12 cellular contexts compared by ENCODE assay signal in genomic region chr19:15448014-15448777, GRCh38. TPM values are rescaled to one million over a fixed set of nuclear protein-coding genes. Genes with fewer than 3 reads are reported as not detected.
DNase-seq lines count a peak whose midpoint lies in the region; ATAC-seq, FAIRE-seq and TF ChIP-seq lines count a peak whose summit lies in the region.
"Had no signal": no experiment of that assay in that cellular context is flagged by ENCODE, and none has a peak within 500 bp of the region (broad histone marks: within the 10 kb centered on the region; RNA-seq: fewer than 3 reads in every experiment).

No MANE protein-coding gene starts in this region.

- TF ChIP-seq RAD21 in A549 (conservative IDR thresholded peaks at IDR 0.05 in 1 of 2, IDR thresholded peaks at IDR 0.05 in 1 of 2): no peak

- peaks cover 26% of the 10 kb centered on the region for H3K4me1 Mint-ChIP-seq in activated naive CD8-positive, alpha-beta T cell (ENCODE audit: low read depth)

- H3K36me3 ChIP-seq in lower lobe of right lung: peaks cover 3% of the 10 kb centered on the region
- H3K36me3 ChIP-seq: vagina had no signal

- H3K36me3 Mint-ChIP-seq in activated naive CD8-positive, alpha-beta T cell: no peaks in the 10 kb centered on the region

- H3K27me3 Mint-ChIP-seq in activated naive CD8-positive, alpha-beta T cell: no peaks in the 10 kb centered on the region

- peak overlapping the region; percentile 98; the same call in 2 of the 3 replicates for H3K4me2 ChIP-seq in A549

- H3K4me3 ChIP-seq in A549 (no peak overlapping the region), lower lobe of right lung (peak overlapping the region; percentile 72)
- H3K4me3 ChIP-seq: mucosa of descending colon had no signal

- no peaks in the 10 kb centered on the region for H3K27me3 ChIP-seq in lower lobe of right lung (ENCODE audit: low read depth)
- H3K27me3 ChIP-seq: vagina had no signal

- 58% methylated on average over 12 of the region's 19 CpGs for WGBS in A549 (ENCODE audit: missing lambda C conversion rate)

- ATAC-seq in A549: no peak
- ATAC-seq in lower lobe of right lung: no peak
- ATAC-seq: foreskin keratinocyte, mucosa of descending colon had no signal

- TF ChIP-seq EP300 in A549 (IDR thresholded peaks at IDR 0.05): no peak

- no peaks in the 10 kb centered on the region for H3K9me3 ChIP-seq in A549
- H3K9me3 ChIP-seq in lower lobe of right lung: no peaks in the 10 kb centered on the region
- H3K9me3 ChIP-seq: mucosa of descending colon, vagina had no signal

- H3K4me1 ChIP-seq in A549: 0 out of 3 replicates have a peak, but pooled peaks cover 8% of the 10 kb centered on the region
- H3K4me1 ChIP-seq in lower lobe of right lung: peaks cover 18% of the 10 kb centered on the region
- H3K4me1 ChIP-seq: foreskin keratinocyte had no signal

- POLR2A ChIA-PET in A549 (lab: Yijun Ruan, JAX): no interaction called here

- CTCF ChIA-PET in A549 (lab: Yijun Ruan, JAX): interaction anchor here (1.0 kb wide), 1 partner anchor 107 kb away, joined by 5 read pairs; no protein-coding TSS in a partner anchor

- peak overlapping the region; percentile 75 for H3K27ac Mint-ChIP-seq in activated naive CD8-positive, alpha-beta T cell

- H3K4me3 Mint-ChIP-seq in activated naive CD8-positive, alpha-beta T cell: peak overlapping the region; percentile 77

- FAIRE-seq in A549 (lab: Jason Lieb, UNC): no peak
- FAIRE-seq: H54 had no signal

- TF ChIP-seq POLR2A in A549 (IDR thresholded peaks at IDR 0.05; ENCODE audit: low read length): no peak

- no peaks in the 10 kb centered on the region for H3K9me3 Mint-ChIP-seq in activated naive CD8-positive, alpha-beta T cell (ENCODE audit: low read depth)

- intact Hi-C loops in lower lobe of right lung (cut with DNase I): no loop called here

- no peak for TF ChIP-seq CTCF in A549 (IDR thresholded peaks at IDR 0.05)
- no peak for TF ChIP-seq CTCF in lower lobe of right lung (IDR thresholded peaks at IDR 0.05)

- DNase-seq in A549 (ENCODE audit: low read depth in 1 of 2, low spot score in 1 of 2): no peak
- DNase-seq in DMS114 treated with DMSO at 0.1 percent for 48 hours (lab: John Stamatoyannopoulos, UW; ENCODE audit: unreplicated experiment): peak; percentile 35
- no peak for DNase-seq in lower lobe of right lung
- no peak for DNase-seq in NCI-H187 (lab: John Stamatoyannopoulos, UW)
- no peak for DNase-seq in central memory CD4-positive, alpha-beta T cell
- DNase-seq in NCI-H526 (lab: John Stamatoyannopoulos, UW): no peak
- DNase-seq in NCI-H146 treated with DMSO at 0.1 percent for 48 hours (lab: John Stamatoyannopoulos, UW; ENCODE audit: unreplicated experiment): no peak
- DNase-seq: foreskin keratinocyte, mucosa of descending colon had no signal

- no peak overlapping the region; a peak in 1 of 6 replicates for H3K27ac ChIP-seq in A549
- H3K27ac ChIP-seq in lower lobe of right lung: no peak overlapping the region
- H3K27ac ChIP-seq: foreskin keratinocyte had no signal

TF ChIP-seq in A549, 52 proteins besides CTCF, POLR2A, EP300 and RAD21:
- TF ChIP-seq, protein P1, sequence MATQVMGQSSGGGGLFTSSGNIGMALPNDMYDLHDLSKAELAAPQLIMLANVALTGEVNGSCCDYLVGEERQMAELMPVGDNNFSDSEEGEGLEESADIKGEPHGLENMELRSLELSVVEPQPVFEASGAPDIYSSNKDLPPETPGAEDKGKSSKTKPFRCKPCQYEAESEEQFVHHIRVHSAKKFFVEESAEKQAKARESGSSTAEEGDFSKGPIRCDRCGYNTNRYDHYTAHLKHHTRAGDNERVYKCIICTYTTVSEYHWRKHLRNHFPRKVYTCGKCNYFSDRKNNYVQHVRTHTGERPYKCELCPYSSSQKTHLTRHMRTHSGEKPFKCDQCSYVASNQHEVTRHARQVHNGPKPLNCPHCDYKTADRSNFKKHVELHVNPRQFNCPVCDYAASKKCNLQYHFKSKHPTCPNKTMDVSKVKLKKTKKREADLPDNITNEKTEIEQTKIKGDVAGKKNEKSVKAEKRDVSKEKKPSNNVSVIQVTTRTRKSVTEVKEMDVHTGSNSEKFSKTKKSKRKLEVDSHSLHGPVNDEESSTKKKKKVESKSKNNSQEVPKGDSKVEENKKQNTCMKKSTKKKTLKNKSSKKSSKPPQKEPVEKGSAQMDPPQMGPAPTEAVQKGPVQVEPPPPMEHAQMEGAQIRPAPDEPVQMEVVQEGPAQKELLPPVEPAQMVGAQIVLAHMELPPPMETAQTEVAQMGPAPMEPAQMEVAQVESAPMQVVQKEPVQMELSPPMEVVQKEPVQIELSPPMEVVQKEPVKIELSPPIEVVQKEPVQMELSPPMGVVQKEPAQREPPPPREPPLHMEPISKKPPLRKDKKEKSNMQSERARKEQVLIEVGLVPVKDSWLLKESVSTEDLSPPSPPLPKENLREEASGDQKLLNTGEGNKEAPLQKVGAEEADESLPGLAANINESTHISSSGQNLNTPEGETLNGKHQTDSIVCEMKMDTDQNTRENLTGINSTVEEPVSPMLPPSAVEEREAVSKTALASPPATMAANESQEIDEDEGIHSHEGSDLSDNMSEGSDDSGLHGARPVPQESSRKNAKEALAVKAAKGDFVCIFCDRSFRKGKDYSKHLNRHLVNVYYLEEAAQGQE (IDR thresholded peaks at IDR 0.05): no peak
- TF ChIP-seq NFE2L2 (conservative IDR thresholded peaks at IDR 0.05; ENCODE audit: low read length) (no peak), JUN (IDR thresholded peaks at IDR 0.05) (no peak), CHD2 (IDR thresholded peaks at IDR 0.05; ENCODE audit: low read length, partially characterized antibody) (no peak), HEYL (CRISPR knock-in tag; IDR thresholded peaks at IDR 0.05) (no peak), NPAS2 (CRISPR knock-in tag; IDR thresholded peaks at IDR 0.05; ENCODE audit: borderline replicate concordance) (no peak), RARB (CRISPR knock-in tag; IDR thresholded peaks at IDR 0.05) (no peak), ESRRA (IDR thresholded peaks at IDR 0.05; ENCODE audit: borderline replicate concordance, low read length) (no peak), TP53 (CRISPR knock-in tag; IDR thresholded peaks at IDR 0.05) (no peak), JUNB (IDR thresholded peaks at IDR 0.05) (no peak), SREBF2 (IDR thresholded peaks at IDR 0.05) (no peak), NR3C1 (IDR thresholded peaks at IDR 0.05) (no peak), ATOH8 (CRISPR knock-in tag; IDR thresholded peaks at IDR 0.05; ENCODE audit: low read depth) (no peak), MAX (IDR thresholded peaks at IDR 0.05) (no peak), HOXB13 (CRISPR knock-in tag; IDR thresholded peaks at IDR 0.05; ENCODE audit: low read depth) (no peak)
- TF ChIP-seq, protein P2, sequence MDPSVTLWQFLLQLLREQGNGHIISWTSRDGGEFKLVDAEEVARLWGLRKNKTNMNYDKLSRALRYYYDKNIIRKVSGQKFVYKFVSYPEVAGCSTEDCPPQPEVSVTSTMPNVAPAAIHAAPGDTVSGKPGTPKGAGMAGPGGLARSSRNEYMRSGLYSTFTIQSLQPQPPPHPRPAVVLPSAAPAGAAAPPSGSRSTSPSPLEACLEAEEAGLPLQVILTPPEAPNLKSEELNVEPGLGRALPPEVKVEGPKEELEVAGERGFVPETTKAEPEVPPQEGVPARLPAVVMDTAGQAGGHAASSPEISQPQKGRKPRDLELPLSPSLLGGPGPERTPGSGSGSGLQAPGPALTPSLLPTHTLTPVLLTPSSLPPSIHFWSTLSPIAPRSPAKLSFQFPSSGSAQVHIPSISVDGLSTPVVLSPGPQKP (IDR thresholded peaks at IDR 0.05; ENCODE audit: low read depth, low read length): no peak

RNA-seq across cellular contexts. Expression of gene WIZ, which starts 1.6 kb away (rescaled TPM):
- polyA plus RNA-seq in A549 (2011; rRNA removed): 3.7 and 4.6 TPM in 2 replicates
- 12.6 and 19.5 TPM in 2 replicates for polyA plus RNA-seq in A549 (2012; cell fraction: cytosol; rRNA removed)
- 20.7 and 28.9 TPM in 2 replicates for polyA plus RNA-seq in A549 (2012; cell fraction: nucleus; rRNA removed)
- 13.4 to 16.5 TPM (median 15.1 TPM) in 3 replicates for polyA plus RNA-seq in A549 (2017; fragmentation: RNase III; extraction: RNeasy Plus Mini Kit Qiagen cat#74134 plus additional on column Dnase treatment)
- 2.2 and 3.3 TPM in 2 replicates for polyA minus RNA-seq in A549 (2011; rRNA and poly(A)+ RNA removed)
- total RNA-seq in lower lobe of right lung: 25.2 TPM

RNA-seq across cellular contexts. Expression of gene RASAL3, which starts 16.1 kb away (rescaled TPM):
- polyA plus RNA-seq in A549 (2011; rRNA removed) (0.03 TPM in 1 of 2 replicates, not detected in the other), A549 (2017; fragmentation: RNase III; extraction: RNeasy Plus Mini Kit Qiagen cat#74134 plus additional on column Dnase treatment) (not detected in 3 replicates)
- 0.03 and 0.26 TPM in 2 replicates for polyA plus RNA-seq in A549 (2012; cell fraction: cytosol; rRNA removed)
- polyA plus RNA-seq in A549 (2012; cell fraction: nucleus; rRNA removed): 0.05 TPM in 2 replicates
- polyA minus RNA-seq in A549 (2011; rRNA and poly(A)+ RNA removed): 0.12 TPM in 1 of 2 replicates, not detected in the other
- total RNA-seq in lower lobe of right lung: 15.0 TPM
- total RNA-seq: foreskin keratinocyte had no signal
- polyA plus RNA-seq: foreskin keratinocyte had no signal

RNA-seq across cellular contexts. Expression of gene AKAP8L, which starts 29.4 kb away (rescaled TPM):
- polyA plus RNA-seq in A549 (2011; rRNA removed) (28.4 and 40.3 TPM in 2 replicates), A549 (2017; fragmentation: RNase III; extraction: RNeasy Plus Mini Kit Qiagen cat#74134 plus additional on column Dnase treatment) (37.6 to 43.3 TPM (median 42.9 TPM) in 3 replicates)
- polyA plus RNA-seq in A549 (2012; cell fraction: cytosol; rRNA removed): 20.4 and 21.1 TPM in 2 replicates
- 101 and 109 TPM in 2 replicates for polyA plus RNA-seq in A549 (2012; cell fraction: nucleus; rRNA removed)
- 51.0 and 58.4 TPM in 2 replicates for polyA minus RNA-seq in A549 (2011; rRNA and poly(A)+ RNA removed)
- total RNA-seq in lower lobe of right lung: 94.2 TPM

RNA-seq across cellular contexts. Expression of gene PGLYRP2, which starts 31.1 kb away (rescaled TPM):
- not detected in 2 replicates for polyA plus RNA-seq in A549 (2011; rRNA removed)
- not detected in 2 replicates for polyA plus RNA-seq in A549 (2012; cell fraction: cytosol; rRNA removed)
- not detected in 2 replicates for polyA plus RNA-seq in A549 (2012; cell fraction: nucleus; rRNA removed)
- polyA plus RNA-seq in A549 (2017; fragmentation: RNase III; extraction: RNeasy Plus Mini Kit Qiagen cat#74134 plus additional on column Dnase treatment): not detected in 3 replicates
- not detected in 2 replicates for polyA minus RNA-seq in A549 (2011; rRNA and poly(A)+ RNA removed)
- not detected for total RNA-seq in lower lobe of right lung
- total RNA-seq: foreskin keratinocyte, mucosa of descending colon, vagina had no signal
- polyA plus RNA-seq: foreskin keratinocyte had no signal
